ENCODE assay signal across 16 cellular contexts in genomic region chr15:89436560-89437311, GRCh38. TPM values are rescaled to one million over a fixed set of nuclear protein-coding genes. Genes with fewer than 3 reads are reported as not detected.
DNase-seq lines count a peak whose midpoint lies in the region; ATAC-seq and TF ChIP-seq lines count a peak whose summit lies in the region.
"Had no signal": no experiment of that assay in that cellular context is flagged by ENCODE, and none has a peak within 500 bp of the region (broad histone marks: within the 10 kb centered on the region; RNA-seq: fewer than 3 reads in every experiment).

No MANE protein-coding gene starts in this region.

- H3K4me3 ChIP-seq in HEK293 (ENCODE audit: low read depth, low read length): no peak overlapping the region
- no peak overlapping the region for H3K4me3 ChIP-seq in SK-N-MC
- H3K4me3 ChIP-seq in naive thymus-derived CD4-positive, alpha-beta T cell (ENCODE audit: low read length): no peak overlapping the region
- H3K4me3 ChIP-seq in right cardiac atrium (ENCODE audit: low read length): no peak overlapping the region

- no peaks in the 10 kb centered on the region for H3K9me3 Mint-ChIP-seq in Calu3 (ENCODE audit: low read depth, unreplicated experiment)
- H3K9me3 Mint-ChIP-seq in naive thymus-derived CD4-positive, alpha-beta T cell: no peaks in the 10 kb centered on the region

- H3K36me3 Mint-ChIP-seq in Calu3 (ENCODE audit: insufficient read depth, unreplicated experiment): no peaks in the 10 kb centered on the region
- no peaks in the 10 kb centered on the region for H3K36me3 Mint-ChIP-seq in naive thymus-derived CD4-positive, alpha-beta T cell

- POLR2A ChIA-PET in HEK293 (lab: Yijun Ruan, JAX): no interaction called here
- POLR2A ChIA-PET in naive thymus-derived CD4-positive, alpha-beta T cell (lab: Charles Lee): no interaction called here

- DNase-seq in Calu3: no peak
- DNase-seq in SK-N-MC (ENCODE audit: low read depth, low spot score): no peak
- peak; percentile 78 for DNase-seq in islet precursor cell
- DNase-seq in globus pallidus (ENCODE audit: low spot score): no peak
- DNase-seq in inferior parietal cortex (ENCODE audit: extremely low spot score): no peak
- no peak for DNase-seq in naive thymus-derived CD4-positive, alpha-beta T cell
- no peak for DNase-seq in right cardiac atrium
- DNase-seq: NCI-H1417 treated with DMSO at 0.1 percent for 48 hours; NCI-H2029 treated with DMSO at 0.1 percent for 48 hours; NCI-H2171 treated with DMSO at 0.1 percent for 48 hours; NCI-H446 treated with DMSO at 0.1 percent for 48 hours; NK-92 treated with Interleukin-12 subunit alpha and Interleukin-12 subunit beta, amount 100 ng/mL, for 24 hours; RPMI8226 had no signal

- no peak overlapping the region for H3K9ac ChIP-seq in SK-N-MC (ENCODE audit: insufficient read length)

- TF ChIP-seq CTCF in Calu3 (IDR thresholded peaks at IDR 0.05; ENCODE audit: unreplicated experiment): peak; percentile 21
- no peak for TF ChIP-seq CTCF in HEK293 (tag by site-specific recombination; IDR thresholded peaks at IDR 0.05)

- H3K27ac Mint-ChIP-seq in Calu3 (ENCODE audit: unreplicated experiment): no peak overlapping the region
- no peak overlapping the region for H3K27ac Mint-ChIP-seq in naive thymus-derived CD4-positive, alpha-beta T cell

- intact Hi-C loops in Calu3 (cut with micrococcal nuclease; ENCODE audit: unreplicated experiment) (no loop called here), right cardiac atrium (cut with DNase I) (no loop called here)
- intact Hi-C loops in naive thymus-derived CD4-positive, alpha-beta T cell (cut with micrococcal nuclease): no loop called here

- no peak overlapping the region for H3K27ac ChIP-seq in HEK293 (ENCODE audit: extremely low read depth, low read depth, low read length)
- H3K27ac ChIP-seq in SK-N-MC: peak overlapping the region; percentile 25; the same call in 1 of the 2 replicates
- H3K27ac ChIP-seq in naive thymus-derived CD4-positive, alpha-beta T cell (ENCODE audit: low read depth, low read length): no peak overlapping the region
- H3K27ac ChIP-seq in right cardiac atrium (ENCODE audit: low read length): no peak overlapping the region
- H3K27ac ChIP-seq: C4-2B had no signal

- no TSS peak for BruUV-seq in Calu3 (replicated peaks; lab: Mats Ljungman, UMichigan)

- no peaks in the 10 kb centered on the region for H3K4me1 ChIP-seq in HEK293 (ENCODE audit: control insufficient read depth, insufficient read depth, low read length)
- H3K4me1 ChIP-seq in naive thymus-derived CD4-positive, alpha-beta T cell (ENCODE audit: control insufficient read depth in 2 of 2, insufficient read depth in 2 of 2, low read length in 2 of 2): no peaks in the 10 kb centered on the region
- H3K4me1 ChIP-seq in right cardiac atrium (ENCODE audit: control insufficient read depth, insufficient read depth, low read length): no peaks in the 10 kb centered on the region

- H3K4me1 Mint-ChIP-seq in Calu3 (ENCODE audit: low read depth, unreplicated experiment): peaks cover 5% of the 10 kb centered on the region
- H3K4me1 Mint-ChIP-seq in naive thymus-derived CD4-positive, alpha-beta T cell: peaks cover 0 to 5% (median 0%) of the 10 kb centered on the region in 7 donors

- H3K36me3 ChIP-seq in HEK293 (ENCODE audit: control insufficient read depth in 2 of 2, insufficient read depth in 1 of 2, low read length in 2 of 2) (no peaks in the 10 kb centered on the region), SK-N-MC (ENCODE audit: insufficient read depth, low read length) (no peaks in the 10 kb centered on the region)
- no peaks in the 10 kb centered on the region for H3K36me3 ChIP-seq in naive thymus-derived CD4-positive, alpha-beta T cell (ENCODE audit: control insufficient read depth in 2 of 3, insufficient read depth in 3 of 3, low read length in 3 of 3)

- ATAC-seq in naive thymus-derived CD4-positive, alpha-beta T cell: no peak
- ATAC-seq in right cardiac atrium: no peak

- 46% methylated on average over 7 of the region's 7 CpGs for WGBS in right cardiac atrium

- CTCF ChIA-PET in Calu3 (lab: Charles Lee) (no interaction called here), HEK293 (lab: Yijun Ruan, JAX) (interaction anchor here (0.5 to 13.9 kb wide), 7 partner anchors 11 to 341 kb away, joined by 3 to 234 read pairs (median 5); no protein-coding TSS in a partner anchor)
- CTCF ChIA-PET in naive thymus-derived CD4-positive, alpha-beta T cell (lab: Charles Lee): interaction anchor here (0.6 to 1.4 kb wide), 2 partner anchors 78 to 230 kb away, joined by 3 to 5 read pairs; no protein-coding TSS in a partner anchor

- H3K9me3 ChIP-seq in HEK293 (ENCODE audit: control insufficient read depth, insufficient read depth, low read depth, low read length) (no peaks in the 10 kb centered on the region), SK-N-MC (ENCODE audit: low read depth, low read length) (no peaks in the 10 kb centered on the region), right cardiac atrium (ENCODE audit: control insufficient read depth, low read length) (no peaks in the 10 kb centered on the region)
- H3K9me3 ChIP-seq in naive thymus-derived CD4-positive, alpha-beta T cell (ENCODE audit: control insufficient read depth in 2 of 3, low read length in 3 of 3): no peaks in the 10 kb centered on the region

- no peaks in the 10 kb centered on the region for H3K27me3 ChIP-seq in naive thymus-derived CD4-positive, alpha-beta T cell (ENCODE audit: control insufficient read depth in 2 of 2, insufficient read depth in 2 of 2, low read length in 2 of 2)
- no peaks in the 10 kb centered on the region for H3K27me3 ChIP-seq in right cardiac atrium (ENCODE audit: control insufficient read depth, insufficient read depth)

- H3K4me3 Mint-ChIP-seq in Calu3 (ENCODE audit: low read depth, unreplicated experiment): no peak overlapping the region
- no peak overlapping the region for H3K4me3 Mint-ChIP-seq in naive thymus-derived CD4-positive, alpha-beta T cell

- H3K27me3 Mint-ChIP-seq in Calu3 (ENCODE audit: unreplicated experiment): peaks cover 84% of the 10 kb centered on the region
- peaks cover 12 to 40% (median 33%) of the 10 kb centered on the region in 5 donors for H3K27me3 Mint-ChIP-seq in naive thymus-derived CD4-positive, alpha-beta T cell

TF ChIP-seq in HEK293, 187 proteins besides CTCF, POLR2A, EP300 and RAD21:
- TF ChIP-seq PRDM1 (tag by site-specific recombination; IDR thresholded peaks at IDR 0.05) (peak; percentile 83), ZNF366 (tag by site-specific recombination; conservative IDR thresholded peaks at IDR 0.05) (peak; percentile 69; the same call in 1 of the 2 replicates), ZSCAN4 (tag by site-specific recombination; IDR thresholded peaks at IDR 0.05) (no peak)

RNA-seq across cellular contexts. Expression of gene RHCG, which starts 59.6 kb away (rescaled TPM):
- total RNA-seq in Calu3 (2022) (0.59 and 1.1 TPM in 2 replicates), right cardiac atrium (under 1 TPM in 2 of 4 donors, not detected in 2; 0.24 to 0.76 TPM)
- total RNA-seq in naive thymus-derived CD4-positive, alpha-beta T cell: not detected
- polyA plus RNA-seq in naive thymus-derived CD4-positive, alpha-beta T cell: not detected
- polyA plus RNA-seq in right cardiac atrium: 0.93 TPM
- total RNA-seq: OCI-LY7 had no signal
